In genomic region chr3:161372321-161373260, GRCh38 we compare ENCODE assay signal across 1 cellular context.
TF ChIP-seq lines count a peak whose summit lies in the region.

No MANE protein-coding gene starts in this region.

TF ChIP-seq in HepG2, 621 proteins besides CTCF, POLR2A, EP300 and RAD21 (continued from another document):
- TF ChIP-seq ZNF687 (CRISPR knock-in tag; IDR thresholded peaks at IDR 0.05) (peak; percentile 54), TBX2 (CRISPR knock-in tag; IDR thresholded peaks at IDR 0.05; ENCODE audit: borderline replicate concordance) (peak; percentile 36), ZNF800 (CRISPR knock-in tag; IDR thresholded peaks at IDR 0.05) (0 out of 2 replicates have a peak, but pooled peaks have one; percentile 32), GFI1 (CRISPR knock-in tag; IDR thresholded peaks at IDR 0.05; ENCODE audit: borderline replicate concordance) (0 out of 2 replicates have a peak, but pooled peaks have one; percentile 3), FOXC1 (CRISPR knock-in tag; IDR thresholded peaks at IDR 0.05; ENCODE audit: borderline replicate concordance) (0 out of 2 replicates have a peak, but pooled peaks have one; percentile 8), ZNF34 (CRISPR knock-in tag; IDR thresholded peaks at IDR 0.05; ENCODE audit: borderline replicate concordance) (0 out of 2 replicates have a peak, but pooled peaks have one; percentile 20), CBX2 (IDR thresholded peaks at IDR 0.05; ENCODE audit: low read depth, low read length) (0 out of 2 replicates have a peak, but pooled peaks have one; percentile 33), CBX2 (CRISPR knock-in tag; IDR thresholded peaks at IDR 0.05; ENCODE audit: low read depth) (no peak), ZNF788 (CRISPR knock-in tag; IDR thresholded peaks at IDR 0.05; ENCODE audit: borderline replicate concordance) (0 out of 2 replicates have a peak, but pooled peaks have one; percentile 21), BCL3 (CRISPR knock-in tag; IDR thresholded peaks at IDR 0.05) (0 out of 2 replicates have a peak, but pooled peaks have one; percentile 23), ZNF17 (CRISPR knock-in tag; IDR thresholded peaks at IDR 0.05) (no peak), GABPB1 (CRISPR knock-in tag; IDR thresholded peaks at IDR 0.05) (peak; percentile 27; the same call in 1 of the 2 replicates), HMGXB4 (CRISPR knock-in tag; IDR thresholded peaks at IDR 0.05; ENCODE audit: borderline replicate concordance in 1 of 2, low read depth in 1 of 2) (peak in 1 of 2 experiments; percentile 13; a peak in 1 of 4 replicates), ZNF646 (CRISPR knock-in tag; IDR thresholded peaks at IDR 0.05) (no peak), MYPOP (CRISPR knock-in tag; IDR thresholded peaks at IDR 0.05) (0 out of 2 replicates have a peak, but pooled peaks have one; percentile 28), ZMYM4 (CRISPR knock-in tag; IDR thresholded peaks at IDR 0.05) (0 out of 2 replicates have a peak, but pooled peaks have one; percentile 18), ZNF710 (CRISPR knock-in tag; IDR thresholded peaks at IDR 0.05; ENCODE audit: borderline replicate concordance) (0 out of 2 replicates have a peak, but pooled peaks have one; percentile 3), ZFYVE20 (CRISPR knock-in tag; IDR thresholded peaks at IDR 0.05; ENCODE audit: borderline replicate concordance, low read depth) (0 out of 2 replicates have a peak, but pooled peaks have one; percentile 10), HNRNPLL (IDR thresholded peaks at IDR 0.05; ENCODE audit: low read depth, low read length, poor library complexity, severe bottlenecking) (peak; percentile 79), RBFOX2 (IDR thresholded peaks at IDR 0.05; ENCODE audit: low read depth, low read length) (0 out of 2 replicates have a peak, but pooled peaks have one; percentile 39)
